20 cellular contexts compared by ENCODE assay signal in the genomic region with DNA sequence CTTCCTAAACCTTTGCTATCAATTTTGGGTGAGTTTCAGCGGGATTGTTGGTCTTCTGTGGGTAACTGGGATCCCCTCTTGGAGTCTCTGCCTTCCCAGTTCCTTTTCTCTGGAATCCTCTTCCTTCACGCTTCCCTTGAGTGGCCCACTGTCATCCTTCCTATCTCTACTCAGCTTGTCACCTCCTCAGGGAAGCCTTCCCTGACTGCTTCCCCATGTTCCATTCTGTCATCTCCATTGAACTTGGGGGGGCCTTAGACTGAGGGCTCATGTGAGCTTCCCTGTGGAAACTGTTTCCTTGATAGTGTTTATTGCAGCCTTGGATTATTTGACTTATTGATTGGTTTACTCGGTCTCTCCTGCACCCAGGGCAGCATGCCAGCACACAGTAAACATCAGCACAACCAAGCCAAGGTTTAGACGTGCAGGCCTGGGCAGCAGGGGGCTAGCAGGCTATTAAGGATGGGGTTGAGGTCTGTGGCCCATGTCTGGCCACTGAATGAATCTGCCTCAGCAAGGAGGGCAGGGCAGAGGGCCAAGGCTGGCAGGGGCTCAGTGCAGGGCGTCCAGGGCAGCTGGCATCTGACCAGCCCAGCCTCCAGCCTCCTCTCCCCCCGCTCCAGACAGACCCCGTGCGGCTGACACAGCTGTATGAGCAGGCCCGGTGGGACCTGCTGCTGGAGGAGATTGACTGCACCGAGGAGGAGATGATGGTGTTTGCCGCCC. TPM values are rescaled to one million over a fixed set of nuclear protein-coding genes. Genes with fewer than 3 reads are reported as not detected.
DNase-seq lines count a peak whose midpoint lies in the region; ATAC-seq and TF ChIP-seq lines count a peak whose summit lies in the region.
"Had no signal": no experiment of that assay in that cellular context is flagged by ENCODE, and none has a peak within 500 bp of the region (broad histone marks: within the 10 kb centered on the region; RNA-seq: fewer than 3 reads in every experiment).

No MANE protein-coding gene starts in this region.

- H3K79me2 ChIP-seq in smooth muscle cell (ENCODE audit: low read depth): no peaks in the 10 kb centered on the region

- POLR2A ChIA-PET in naive thymus-derived CD4-positive, alpha-beta T cell (lab: Charles Lee): interaction anchor here (0.6 to 14.3 kb wide), 5 partner anchors 11 to 50 kb away, joined by 3 to 220 read pairs (median 5); a partner anchor contains a TSS

- no peak for ATAC-seq in naive thymus-derived CD4-positive, alpha-beta T cell
- ATAC-seq in GM18873 (IDR thresholded peaks at IDR 0.05; ENCODE audit: low FRiP score, unreplicated experiment): no peak
- ATAC-seq: activated CD8-positive, alpha-beta T cell treated with anti-CD3 and anti-CD28 coated beads, Interleukin-2, amount 10 ng/mL, durations not matched to agents 7 days and 5 days; gastroesophageal sphincter; left ventricle myocardium superior had no signal

- H3K4me1 ChIP-seq in BLaER1: peaks cover 71% of the 10 kb centered on the region
- H3K4me1 ChIP-seq in naive thymus-derived CD4-positive, alpha-beta T cell (ENCODE audit: control insufficient read depth in 2 of 2, insufficient read depth in 2 of 2, low read length in 2 of 2): no peaks in the 10 kb centered on the region
- no peaks in the 10 kb centered on the region for H3K4me1 ChIP-seq in smooth muscle cell (ENCODE audit: low read depth)
- H3K4me1 ChIP-seq: gastroesophageal sphincter, prostate gland, transverse colon had no signal

- no peaks in the 10 kb centered on the region for H3K27me3 ChIP-seq in BLaER1
- no peaks in the 10 kb centered on the region for H3K27me3 ChIP-seq in naive thymus-derived CD4-positive, alpha-beta T cell (ENCODE audit: control insufficient read depth in 2 of 2, insufficient read depth in 2 of 2, low read length in 2 of 2)
- H3K27me3 ChIP-seq in smooth muscle cell (ENCODE audit: low read depth): no peaks in the 10 kb centered on the region
- H3K27me3 ChIP-seq: gastroesophageal sphincter, transverse colon had no signal

- H3K9me3 ChIP-seq in BLaER1 (no peaks in the 10 kb centered on the region), smooth muscle cell (replicated peaks; ENCODE audit: low read depth) (no peaks in the 10 kb centered on the region)
- H3K9me3 ChIP-seq in naive thymus-derived CD4-positive, alpha-beta T cell (ENCODE audit: control insufficient read depth in 2 of 3, low read length in 3 of 3): no peaks in the 10 kb centered on the region
- H3K9me3 ChIP-seq: gastroesophageal sphincter, prostate gland, transverse colon had no signal

- TF ChIP-seq CTCF in CD14-positive monocyte (IDR thresholded peaks at IDR 0.05): no peak
- TF ChIP-seq CTCF in smooth muscle cell (IDR thresholded peaks at IDR 0.05; ENCODE audit: borderline replicate concordance, insufficient read depth, poor library complexity, severe bottlenecking): no peak

- H3K36me3 Mint-ChIP-seq in activated naive CD8-positive, alpha-beta T cell treated with anti-CD3 and anti-CD28 coated beads for 36 hours: peaks cover 27% of the 10 kb centered on the region
- peaks cover 0 to 20% (median 4%) of the 10 kb centered on the region in 5 donors for H3K36me3 Mint-ChIP-seq in naive thymus-derived CD4-positive, alpha-beta T cell
- H3K36me3 Mint-ChIP-seq in CD14-positive monocyte: peaks cover 80 to 92% of the 10 kb centered on the region in 2 donors

- no peak overlapping the region for H3K4me3 ChIP-seq in BLaER1
- no peak overlapping the region for H3K4me3 ChIP-seq in naive thymus-derived CD4-positive, alpha-beta T cell (ENCODE audit: low read length)
- no peak overlapping the region for H3K4me3 ChIP-seq in smooth muscle cell
- H3K4me3 ChIP-seq: gastroesophageal sphincter, prostate gland, transverse colon had no signal

- H3K27me3 Mint-ChIP-seq in activated naive CD8-positive, alpha-beta T cell treated with anti-CD3 and anti-CD28 coated beads for 36 hours: no peaks in the 10 kb centered on the region
- no peaks in the 10 kb centered on the region for H3K27me3 Mint-ChIP-seq in naive thymus-derived CD4-positive, alpha-beta T cell
- no peaks in the 10 kb centered on the region for H3K27me3 Mint-ChIP-seq in CD14-positive monocyte (ENCODE audit: low read depth in 3 of 3)
- H3K27me3 Mint-ChIP-seq: dendritic cell treated with granulocyte-macrophage colony-stimulating factor and Interleukin-4, amounts not matched to agents 40 ng/mL and 50 ng/mL, for 4 days had no signal

- peak overlapping the region; percentile 35; the same call in 1 of the 2 replicates for H3K27ac ChIP-seq in BLaER1
- H3K27ac ChIP-seq in naive thymus-derived CD4-positive, alpha-beta T cell (ENCODE audit: low read depth, low read length): peak overlapping the region; percentile 16
- no peak overlapping the region for H3K27ac ChIP-seq in smooth muscle cell (ENCODE audit: low read depth)
- H3K27ac ChIP-seq: gastroesophageal sphincter, prostate gland, transverse colon had no signal

- peak; percentile 12 for DNase-seq in COLO668 (lab: John Stamatoyannopoulos, UW; ENCODE audit: unreplicated experiment)
- no peak for DNase-seq in activated naive CD8-positive, alpha-beta T cell treated with anti-CD3 and anti-CD28 coated beads for 36 hours
- DNase-seq in naive thymus-derived CD4-positive, alpha-beta T cell: no peak
- no peak for DNase-seq in CD14-positive monocyte (ENCODE audit: low spot score)
- no peak for DNase-seq in NCI-H2227 (lab: John Stamatoyannopoulos, UW; ENCODE audit: unreplicated experiment)
- no peak for DNase-seq in smooth muscle cell (lab: John Stamatoyannopoulos, UW; ENCODE audit: unreplicated experiment)
- DNase-seq: activated CD8-positive, alpha-beta T cell treated with anti-CD3 and anti-CD28 coated beads, Interleukin-2, amount 10 ng/mL, durations not matched to agents 7 days and 5 days; activated effector memory CD4-positive, alpha-beta T cell treated with anti-CD3 and anti-CD28 coated beads, Interleukin-2, amount 50 U/mL, for 16 hours; AML-193; DMS79 treated with DMSO at 0.1 percent for 48 hours; H7; left ventricle myocardium superior; NCI-H1436; NCI-H345; transverse colon had no signal

- H3F3A ChIP-seq in smooth muscle cell (ENCODE audit: low read depth): no peaks in the 10 kb centered on the region

- H3K4me1 Mint-ChIP-seq in activated naive CD8-positive, alpha-beta T cell treated with anti-CD3 and anti-CD28 coated beads for 36 hours: peaks cover 12% of the 10 kb centered on the region
- peaks cover 0 to 14% (median 8%) of the 10 kb centered on the region in 7 donors for H3K4me1 Mint-ChIP-seq in naive thymus-derived CD4-positive, alpha-beta T cell
- H3K4me1 Mint-ChIP-seq in CD14-positive monocyte: peaks cover 3% of the 10 kb centered on the region

- H4K20me1 ChIP-seq in BLaER1 (peaks cover 55% of the 10 kb centered on the region), smooth muscle cell (ENCODE audit: low read depth) (no peaks in the 10 kb centered on the region)

- no peak overlapping the region for H2AFZ ChIP-seq in smooth muscle cell (ENCODE audit: low read depth)

- WGBS in smooth muscle cell (ENCODE audit: low lambda C conversion rate): 95% methylated on average over 9 of the region's 11 CpGs

- no peak overlapping the region for H3K4me2 ChIP-seq in BLaER1
- no peak overlapping the region for H3K4me2 ChIP-seq in smooth muscle cell

- H3K36me3 ChIP-seq in BLaER1: peaks cover 83% of the 10 kb centered on the region
- H3K36me3 ChIP-seq in naive thymus-derived CD4-positive, alpha-beta T cell (ENCODE audit: control insufficient read depth in 2 of 3, insufficient read depth in 3 of 3, low read length in 3 of 3): peaks cover 7 to 78% (median 14%) of the 10 kb centered on the region in 3 experiments
- H3K36me3 ChIP-seq in smooth muscle cell (ENCODE audit: low read depth): no peaks in the 10 kb centered on the region
- H3K36me3 ChIP-seq: prostate gland had no signal

- H3K9ac ChIP-seq in BLaER1 (peak overlapping the region; percentile 29; the same call in 1 of the 2 replicates), smooth muscle cell (ENCODE audit: low read depth) (no peak overlapping the region)

- intact Hi-C loops in naive thymus-derived CD4-positive, alpha-beta T cell (cut with micrococcal nuclease): no loop called here
- intact Hi-C loops in CD14-positive monocyte (cut with micrococcal nuclease): no loop called here

- H3K27ac Mint-ChIP-seq in activated naive CD8-positive, alpha-beta T cell treated with anti-CD3 and anti-CD28 coated beads for 36 hours: peak overlapping the region; percentile 67
- H3K27ac Mint-ChIP-seq in naive thymus-derived CD4-positive, alpha-beta T cell: peak overlapping the region in 6 of 9 donors; percentile 26 to 82 (median 66)
- peak overlapping the region in 3 of 7 donors; percentile 31 to 60 (median 59) for H3K27ac Mint-ChIP-seq in CD14-positive monocyte
- H3K27ac Mint-ChIP-seq: activated CD8-positive, alpha-beta T cell treated with anti-CD3 and anti-CD28 coated beads, Interleukin-2, amount 10 ng/mL, durations not matched to agents 7 days and 5 days; dendritic cell treated with granulocyte-macrophage colony-stimulating factor and Interleukin-4, amounts not matched to agents 40 ng/mL and 50 ng/mL, for 4 days had no signal

- H3K4me3 Mint-ChIP-seq in activated naive CD8-positive, alpha-beta T cell treated with anti-CD3 and anti-CD28 coated beads for 36 hours: no peak overlapping the region
- H3K4me3 Mint-ChIP-seq in naive thymus-derived CD4-positive, alpha-beta T cell: no peak overlapping the region
- no peak overlapping the region for H3K4me3 Mint-ChIP-seq in CD14-positive monocyte
- H3K4me3 Mint-ChIP-seq: activated CD8-positive, alpha-beta T cell treated with anti-CD3 and anti-CD28 coated beads, Interleukin-2, amount 10 ng/mL, durations not matched to agents 7 days and 5 days; dendritic cell treated with granulocyte-macrophage colony-stimulating factor and Interleukin-4, amounts not matched to agents 40 ng/mL and 50 ng/mL, for 4 days had no signal

- CTCF ChIA-PET in naive thymus-derived CD4-positive, alpha-beta T cell (lab: Charles Lee): interaction anchor here (0.6 to 2.9 kb wide), 2 partner anchors 12 to 18 kb away, joined by 5 to 25 read pairs; a partner anchor contains a TSS

- no peaks in the 10 kb centered on the region for H3K9me3 Mint-ChIP-seq in activated naive CD8-positive, alpha-beta T cell treated with anti-CD3 and anti-CD28 coated beads for 36 hours
- H3K9me3 Mint-ChIP-seq in naive thymus-derived CD4-positive, alpha-beta T cell: no peaks in the 10 kb centered on the region
- peaks cover 0 to 2% (median 0%) of the 10 kb centered on the region in 7 donors for H3K9me3 Mint-ChIP-seq in CD14-positive monocyte
- H3K9me3 Mint-ChIP-seq: dendritic cell treated with granulocyte-macrophage colony-stimulating factor and Interleukin-4, amounts not matched to agents 40 ng/mL and 50 ng/mL, for 4 days had no signal

RNA-seq across cellular contexts. Expression of a gene that starts 7.2 kb away (rescaled TPM):
- total RNA-seq in activated naive CD8-positive, alpha-beta T cell treated with anti-CD3 and anti-CD28 coated beads for 36 hours: 10 to 100 TPM; 24.1 to 24.4 TPM
- total RNA-seq in naive thymus-derived CD4-positive, alpha-beta T cell: 10 to 100 TPM; 24.0 to 53.0 (median 27.2) TPM
- 10 to 100 TPM; 50.0 to 53.7 TPM for polyA plus RNA-seq in naive thymus-derived CD4-positive, alpha-beta T cell
- polyA plus RNA-seq in CD14-positive monocyte: 10 to 100 TPM; 24.8 to 34.6 TPM
- 52.6 and 66.1 TPM in 2 replicates for total RNA-seq in smooth muscle cell
- polyA plus RNA-seq in smooth muscle cell: 65.6 and 78.5 TPM in 2 replicates

RNA-seq across cellular contexts. Expression of a gene that starts 7.3 kb away (rescaled TPM):
- total RNA-seq in activated naive CD8-positive, alpha-beta T cell treated with anti-CD3 and anti-CD28 coated beads for 36 hours: 10 to 100 TPM; 58.4 to 69.6 TPM
- 10 to 100 TPM; 47.8 to 94.0 (median 78.3) TPM for total RNA-seq in naive thymus-derived CD4-positive, alpha-beta T cell
- polyA plus RNA-seq in naive thymus-derived CD4-positive, alpha-beta T cell: 10 to 100 TPM; 40.7 to 51.2 TPM
- polyA plus RNA-seq in CD14-positive monocyte: 10 to 100 TPM; 47.9 to 56.1 TPM
- total RNA-seq in smooth muscle cell: 50.6 and 51.5 TPM in 2 replicates
- polyA plus RNA-seq in smooth muscle cell: 76.8 and 82.1 TPM in 2 replicates

RNA-seq across cellular contexts. Expression of a gene that starts 11.6 kb away (rescaled TPM):
- 10 to 100 TPM; 16.5 to 17.7 TPM for total RNA-seq in activated naive CD8-positive, alpha-beta T cell treated with anti-CD3 and anti-CD28 coated beads for 36 hours
- total RNA-seq in naive thymus-derived CD4-positive, alpha-beta T cell: 10 to 100 TPM; 39.3 to 61.7 (median 47.4) TPM
- 10 to 100 TPM; 24.3 to 26.7 TPM for polyA plus RNA-seq in naive thymus-derived CD4-positive, alpha-beta T cell
- polyA plus RNA-seq in CD14-positive monocyte (10 to 100 TPM; 25.5 to 32.5 TPM), smooth muscle cell (76.7 and 78.5 TPM in 2 replicates)
- 14.5 and 14.7 TPM in 2 replicates for total RNA-seq in smooth muscle cell

RNA-seq across cellular contexts. Expression of a gene that starts 12.3 kb away (rescaled TPM):
- total RNA-seq in activated naive CD8-positive, alpha-beta T cell treated with anti-CD3 and anti-CD28 coated beads for 36 hours: 100 to 1,000 TPM; 217 to 235 TPM
- 100 to 1,000 TPM in 4 of 5 experiments, 10 to 100 TPM in 1; 77.1 to 209 (median 120) TPM for total RNA-seq in naive thymus-derived CD4-positive, alpha-beta T cell
- polyA plus RNA-seq in naive thymus-derived CD4-positive, alpha-beta T cell: 100 to 1,000 TPM; 119 to 186 TPM
- polyA plus RNA-seq in CD14-positive monocyte (100 to 1,000 TPM; 289 to 310 TPM), smooth muscle cell (2.4 and 3.7 TPM in 2 replicates)
- total RNA-seq in smooth muscle cell: 0.18 and 1.2 TPM in 2 replicates

RNA-seq across cellular contexts. Expression of a gene that starts 15.6 kb away (rescaled TPM):
- 10 to 100 TPM; 84.7 to 85.8 TPM for total RNA-seq in activated naive CD8-positive, alpha-beta T cell treated with anti-CD3 and anti-CD28 coated beads for 36 hours
- total RNA-seq in naive thymus-derived CD4-positive, alpha-beta T cell: 10 to 100 TPM; 30.6 to 99.5 (median 88.0) TPM
- 10 to 100 TPM; 12.9 to 15.3 TPM for polyA plus RNA-seq in naive thymus-derived CD4-positive, alpha-beta T cell
- under 1 TPM in 1 of 2 donors, not detected in 1; 0.40 TPM for polyA plus RNA-seq in CD14-positive monocyte
- total RNA-seq in smooth muscle cell: 20.0 and 27.9 TPM in 2 replicates
- 94.4 and 96.5 TPM in 2 replicates for polyA plus RNA-seq in smooth muscle cell
